In the genomic region with DNA sequence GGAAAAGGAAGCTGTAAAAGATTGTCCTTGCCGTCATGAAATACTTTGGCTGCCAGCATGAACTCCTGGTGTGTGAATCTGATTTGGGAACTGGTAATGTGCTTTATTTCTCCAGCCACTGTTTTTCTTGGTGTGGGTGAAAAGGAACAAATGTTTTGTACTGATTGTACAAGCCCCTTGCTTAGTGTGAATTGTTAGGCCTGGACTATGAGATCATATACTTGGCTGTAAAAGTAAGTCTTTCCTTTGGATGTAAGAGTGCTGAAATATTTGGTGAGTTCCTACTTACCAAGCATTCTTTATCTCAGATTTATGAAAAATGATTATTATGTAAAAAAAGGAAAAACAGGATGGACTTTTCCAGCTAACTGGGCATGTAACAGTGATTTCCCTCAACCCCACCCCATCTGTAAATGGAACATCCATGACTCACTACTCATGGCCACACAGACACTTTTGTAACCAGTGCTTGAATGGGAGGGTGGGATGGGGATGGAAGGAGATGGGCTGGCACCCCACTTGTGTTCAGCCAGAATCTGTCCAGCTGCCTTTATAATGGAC, we compare ENCODE assay signal across 9 cellular contexts. TPM values are rescaled to one million over a fixed set of nuclear protein-coding genes. Genes with fewer than 3 reads are reported as not detected.
DNase-seq lines count a peak whose midpoint lies in the region; ATAC-seq and TF ChIP-seq lines count a peak whose summit lies in the region.
"Had no signal": no experiment of that assay in that cellular context is flagged by ENCODE, and none has a peak within 500 bp of the region (broad histone marks: within the 10 kb centered on the region; RNA-seq: fewer than 3 reads in every experiment).

No MANE protein-coding gene starts in this region.

- H3K27ac ChIP-seq in left ventricle myocardium inferior (replicated peaks), result peak overlapping the region; percentile 81

- H3K9me3 Mint-ChIP-seq in activated T-cell treated with anti-CD3 and anti-CD28 coated beads, Interleukin-2, amount 50 U/mL, for 72 hours, result no peaks in the 10 kb centered on the region

- no peak for ATAC-seq in GM18517 (IDR thresholded peaks at IDR 0.05; ENCODE audit: unreplicated experiment)
- ATAC-seq in activated T-cell treated with anti-CD3 and anti-CD28 coated beads, Interleukin-2, amount 50 U/mL, for 72 hours (replicated peaks in 1 of 2), result no peak

- H3K4me3 Mint-ChIP-seq in activated T-cell treated with anti-CD3 and anti-CD28 coated beads, Interleukin-2, amount 50 U/mL, for 72 hours, result no peak overlapping the region

- no peaks in the 10 kb centered on the region for H3K36me3 Mint-ChIP-seq in activated T-cell treated with anti-CD3 and anti-CD28 coated beads, Interleukin-2, amount 50 U/mL, for 72 hours (ENCODE audit: insufficient read depth in 2 of 2)

- intact Hi-C loops in left ventricle myocardium inferior (cut with micrococcal nuclease), result no loop called here

- no peaks in the 10 kb centered on the region for H3K36me3 ChIP-seq in left ventricle myocardium inferior

- DNase-seq in EH (ENCODE audit: low read depth) (peak; percentile 71), astrocyte of the cerebellum (ENCODE audit: low read depth) (peak; percentile 47), left ventricle myocardium inferior (no peak), renal cortical epithelial cell (ENCODE audit: low read depth) (peak; percentile 70), KBM-7 (no peak), SIG-M5 (lab: John Stamatoyannopoulos, UW) (no peak)
- DNase-seq in activated T-cell treated with anti-CD3 and anti-CD28 coated beads, Interleukin-2, amount 50 U/mL, for 72 hours, result no peak
- DNase-seq: kidney glomerular epithelial cell had no signal

- H3K27me3 Mint-ChIP-seq in activated T-cell treated with anti-CD3 and anti-CD28 coated beads, Interleukin-2, amount 50 U/mL, for 72 hours (ENCODE audit: low read depth), result no peaks in the 10 kb centered on the region

- H3K4me1 ChIP-seq in left ventricle myocardium inferior, result peaks cover 97% of the 10 kb centered on the region

- no peaks in the 10 kb centered on the region for H3K9me3 ChIP-seq in left ventricle myocardium inferior (replicated peaks)

- H3K27ac Mint-ChIP-seq in activated T-cell treated with anti-CD3 and anti-CD28 coated beads, Interleukin-2, amount 50 U/mL, for 72 hours, result no peak overlapping the region

- H3K4me3 ChIP-seq in astrocyte of the cerebellum (ENCODE audit: low read depth, low read length) (no peak overlapping the region), left ventricle myocardium inferior (peak overlapping the region; percentile 20)

- H3K4me1 Mint-ChIP-seq in activated T-cell treated with anti-CD3 and anti-CD28 coated beads, Interleukin-2, amount 50 U/mL, for 72 hours (ENCODE audit: low read depth), result peaks cover 56% of the 10 kb centered on the region

- TF ChIP-seq CTCF in astrocyte of the cerebellum (IDR thresholded peaks at IDR 0.05; ENCODE audit: low read depth, low read length, missing control alignments) (no peak), left ventricle myocardium inferior (IDR thresholded peaks at IDR 0.05; ENCODE audit: borderline replicate concordance) (no peak)

- in situ Hi-C loops in astrocyte of the cerebellum (cut with HindIII; ENCODE audit: low sequenced_read_pairs), result no loop called here
- in situ Hi-C loops in KBM-7 (cut with MboI; ENCODE audit: low pct_unique_long_range_greater_than_20kb, low sequenced_read_pairs), result no loop called here

- no peaks in the 10 kb centered on the region for H3K27me3 ChIP-seq in left ventricle myocardium inferior (ENCODE audit: low read depth)

RNA-seq across cellular contexts. Expression of a gene that starts 6.3 kb away (rescaled TPM):
- 44.0 TPM for total RNA-seq in left ventricle myocardium inferior
- total RNA-seq in renal cortical epithelial cell, result 143 TPM in 2 replicates
- total RNA-seq in activated T-cell treated with anti-CD3 and anti-CD28 coated beads, Interleukin-2, amount 50 U/mL, for 72 hours, result 10 to 100 TPM; 12.7 to 20.1 TPM

RNA-seq across cellular contexts. Expression of a gene that starts 52.0 kb away (rescaled TPM):
- total RNA-seq in left ventricle myocardium inferior, result 39.2 TPM
- 38.0 and 46.0 TPM in 2 replicates for total RNA-seq in renal cortical epithelial cell
- total RNA-seq in activated T-cell treated with anti-CD3 and anti-CD28 coated beads, Interleukin-2, amount 50 U/mL, for 72 hours, result 10 to 100 TPM; 50.6 to 52.0 TPM

Comparison
In these comparisons a context has a peak if more than half of its experiments do, and no peak if none do; other contexts are left out.
1. DNase-seq: peak in EH (single experiment), astrocyte of the cerebellum (single experiment) and renal cortical epithelial cell (single experiment); none in left ventricle myocardium inferior (single experiment), KBM-7 (single experiment), SIG-M5 (single experiment) and activated T-cell treated with anti-CD3 and anti-CD28 coated beads, Interleukin-2, amount 50 U/mL, for 72 hours (0 of 2).